ENCODE assay signal across 18 cellular contexts in the genomic region with DNA sequence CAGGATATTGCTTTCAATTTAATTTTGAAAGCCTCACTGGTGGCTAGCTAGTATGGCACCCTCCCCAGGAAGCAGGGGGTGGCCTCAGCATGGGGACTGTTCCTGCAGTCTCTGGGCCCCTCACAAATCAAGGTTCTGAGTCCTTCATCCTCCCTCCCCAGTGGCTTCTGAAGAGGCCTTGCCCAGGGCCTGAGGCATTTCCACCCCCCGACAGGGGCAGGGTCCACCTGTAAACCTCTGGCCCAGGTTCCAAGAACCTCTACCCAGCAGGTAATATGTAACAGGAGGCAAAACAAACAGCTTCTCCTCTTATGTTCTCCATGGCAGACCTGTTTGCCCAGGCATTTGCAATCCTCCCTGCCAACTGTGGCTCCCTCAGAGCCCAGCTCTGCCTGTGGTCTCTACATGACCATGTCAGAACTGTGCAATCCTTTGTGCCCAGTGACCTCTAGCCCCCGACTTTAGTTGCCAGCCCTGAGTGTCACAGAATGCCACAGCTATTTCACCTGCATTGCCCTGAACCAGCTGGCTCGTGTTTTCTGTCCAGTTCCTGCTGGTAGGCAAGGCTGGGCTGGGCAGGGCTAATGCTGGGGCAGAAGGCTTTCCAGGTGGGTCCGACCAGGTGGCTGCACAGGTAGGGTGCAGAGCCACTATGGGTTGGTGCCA. TPM values are rescaled to one million over a fixed set of nuclear protein-coding genes. Genes with fewer than 3 reads are reported as not detected.
DNase-seq lines count a peak whose midpoint lies in the region; ATAC-seq and TF ChIP-seq lines count a peak whose summit lies in the region.
"Had no signal": no experiment of that assay in that cellular context is flagged by ENCODE, and none has a peak within 500 bp of the region (broad histone marks: within the 10 kb centered on the region; RNA-seq: fewer than 3 reads in every experiment).

No MANE protein-coding gene starts in this region.

- peak; percentile 18 for ATAC-seq in foreskin keratinocyte
- ATAC-seq in activated CD4-positive, CD25-positive, alpha-beta regulatory T cell treated with anti-CD3 and anti-CD28 coated beads, Interleukin-2, amount 50 U/mL, for 24 hours, result no peak
- ATAC-seq in stimulated activated memory B cell treated with anti-CD40 and anti-IgM and Interleukin-4, amounts not matched to agents 10 μg/mL and 1 μg/mL and 100 μg/mL, for 72 hours, result no peak
- ATAC-seq: activated T-cell treated with anti-CD3 and anti-CD28 coated beads, Interleukin-2, amount 50 U/mL, for 4 hours had no signal

- H3K4me1 ChIP-seq in foreskin keratinocyte (peaks cover 10% of the 10 kb centered on the region), parathyroid adenoma (peaks cover 13% of the 10 kb centered on the region)

- peaks cover 12% of the 10 kb centered on the region for H3K36me3 Mint-ChIP-seq in stimulated activated memory B cell treated with anti-CD40 and anti-IgM and Interleukin-4, amounts not matched to agents 10 μg/mL and 1 μg/mL and 100 μg/mL, for 72 hours

- no peaks in the 10 kb centered on the region for H3K36me3 ChIP-seq in parathyroid adenoma (ENCODE audit: control insufficient read depth, insufficient read depth, low read length)

- no peaks in the 10 kb centered on the region for H3K27me3 Mint-ChIP-seq in stimulated activated memory B cell treated with anti-CD40 and anti-IgM and Interleukin-4, amounts not matched to agents 10 μg/mL and 1 μg/mL and 100 μg/mL, for 72 hours

- DNase-seq in COLO668 (lab: John Stamatoyannopoulos, UW; ENCODE audit: unreplicated experiment) (peak; percentile 47), NCI-H2196 treated with DMSO at 0.1 percent for 48 hours (lab: John Stamatoyannopoulos, UW; ENCODE audit: unreplicated experiment) (peak; percentile 80), foreskin keratinocyte (no peak), islet precursor cell (no peak)
- no peak for DNase-seq in central memory CD4-positive, alpha-beta T cell
- DNase-seq: activated CD4-positive, alpha-beta T cell treated with anti-CD3 and anti-CD28 coated beads for 48 hours; activated T-cell treated with anti-CD3 and anti-CD28 coated beads, Interleukin-2, amount 50 U/mL, for 4 hours; DMS 273 treated with DMSO at 0.1 percent for 48 hours; NCI-H446 treated with DMSO at 0.1 percent for 48 hours; nucleus accumbens; stimulated activated CD4-positive, alpha-beta T cell treated with anti-CD3 and anti-CD28 coated beads, Interleukin-12 subunit alpha, Interleukin-12 subunit beta, amount 100 ng/mL, for 4 hours; T-helper 1 cell had no signal

- H3K4me1 Mint-ChIP-seq in stimulated activated memory B cell treated with anti-CD40 and anti-IgM and Interleukin-4, amounts not matched to agents 10 μg/mL and 1 μg/mL and 100 μg/mL, for 72 hours, result peaks cover 6% of the 10 kb centered on the region

- H3K4me3 ChIP-seq in parathyroid adenoma (ENCODE audit: low read depth, low read length), result no peak overlapping the region

- H3K4me2 ChIP-seq in parathyroid adenoma (ENCODE audit: low read length), result no peak overlapping the region

- H3K9me3 ChIP-seq in parathyroid adenoma (ENCODE audit: control insufficient read depth, low read length), result no peaks in the 10 kb centered on the region

- no peaks in the 10 kb centered on the region for H3K9me3 Mint-ChIP-seq in stimulated activated memory B cell treated with anti-CD40 and anti-IgM and Interleukin-4, amounts not matched to agents 10 μg/mL and 1 μg/mL and 100 μg/mL, for 72 hours
- H3K9me3 Mint-ChIP-seq: activated T-cell treated with anti-CD3 and anti-CD28 coated beads, Interleukin-2, amount 50 U/mL, for 4 hours had no signal

- H3K79me2 ChIP-seq in parathyroid adenoma, result peaks cover 33% of the 10 kb centered on the region

- H3K27ac Mint-ChIP-seq in stimulated activated memory B cell treated with anti-CD40 and anti-IgM and Interleukin-4, amounts not matched to agents 10 μg/mL and 1 μg/mL and 100 μg/mL, for 72 hours, result no peak overlapping the region

- TF ChIP-seq CTCF in foreskin keratinocyte (conservative IDR thresholded peaks at IDR 0.05) (no peak), parathyroid adenoma (IDR thresholded peaks at IDR 0.05) (no peak)

- peak overlapping the region; percentile 27 for H2AFZ ChIP-seq in parathyroid adenoma

- H3K27me3 ChIP-seq in foreskin keratinocyte (no peaks in the 10 kb centered on the region), parathyroid adenoma (ENCODE audit: control insufficient read depth, insufficient read depth, low read length) (no peaks in the 10 kb centered on the region)

- H3K27ac ChIP-seq in foreskin keratinocyte (no peak overlapping the region), parathyroid adenoma (peak overlapping the region; percentile 39)

- no peak overlapping the region for H3K4me3 Mint-ChIP-seq in stimulated activated memory B cell treated with anti-CD40 and anti-IgM and Interleukin-4, amounts not matched to agents 10 μg/mL and 1 μg/mL and 100 μg/mL, for 72 hours
- H3K4me3 Mint-ChIP-seq: activated T-cell treated with anti-CD3 and anti-CD28 coated beads, Interleukin-2, amount 50 U/mL, for 4 hours had no signal

- no peak overlapping the region for H3K9ac ChIP-seq in parathyroid adenoma

RNA-seq across cellular contexts. Expression of gene ACSF2, which starts 14.3 kb away (rescaled TPM):
- 37.9 and 40.6 TPM in 2 replicates for total RNA-seq in foreskin keratinocyte
- 34.6 and 35.2 TPM in 2 replicates for polyA plus RNA-seq in foreskin keratinocyte

RNA-seq across cellular contexts. Expression of gene CHAD, which starts 28.4 kb away (rescaled TPM):
- total RNA-seq in foreskin keratinocyte, result not detected in 2 replicates
- not detected in 2 replicates for polyA plus RNA-seq in foreskin keratinocyte
- total RNA-seq: activated T-cell treated with anti-CD3 and anti-CD28 coated beads, Interleukin-2, amount 50 U/mL, for 4 hours; HT1080; MCF 10A; subcutaneous adipose tissue had no signal

RNA-seq across cellular contexts. Expression of gene RSAD1, which starts 38.4 kb away (rescaled TPM):
- total RNA-seq in foreskin keratinocyte, result 37.3 and 41.0 TPM in 2 replicates
- polyA plus RNA-seq in foreskin keratinocyte, result 31.2 and 33.2 TPM in 2 replicates

RNA-seq across cellular contexts. Expression of gene LRRC59, which starts 43.0 kb away (rescaled TPM):
- 223 and 231 TPM in 2 replicates for total RNA-seq in foreskin keratinocyte
- polyA plus RNA-seq in foreskin keratinocyte, result 166 and 173 TPM in 2 replicates

Comparison
In these comparisons a context has a peak if more than half of its experiments do, and no peak if none do; other contexts are left out.
1. DNase-seq: peak in COLO668 (single experiment) and NCI-H2196 treated with DMSO at 0.1 percent for 48 hours (single experiment); none in foreskin keratinocyte (0 of 2), islet precursor cell (single experiment) and central memory CD4-positive, alpha-beta T cell (single experiment).